In genomic region chr4:143773998-143774898, GRCh38 we compare ENCODE assay signal across 8 cellular contexts.
DNase-seq lines count a peak whose midpoint lies in the region; ATAC-seq and TF ChIP-seq lines count a peak whose summit lies in the region.

No MANE protein-coding gene starts in this region.

- peak; percentile 47 for TF ChIP-seq CTCF in mucosa of descending colon (IDR thresholded peaks at IDR 0.05)
- peak in 4 of 5 experiments; percentile 8 to 43 (median 26) for TF ChIP-seq CTCF in tibial nerve (IDR thresholded peaks at IDR 0.05)

- no peak overlapping the region for H3K4me3 ChIP-seq in mucosa of descending colon
- H3K4me3 ChIP-seq in tibial nerve: no peak overlapping the region

- TF ChIP-seq EP300 in tibial nerve (IDR thresholded peaks at IDR 0.05): no peak

- 76 to 77% methylated on average over 8 of the region's 8 CpGs for WGBS in tibial nerve, 2 donors

- no peak for TF ChIP-seq POLR2A in tibial nerve (IDR thresholded peaks at IDR 0.05)

- H3K4me1 ChIP-seq in mucosa of descending colon (ENCODE audit: low read depth): no peaks in the 10 kb centered on the region
- H3K4me1 ChIP-seq in tibial nerve: no peaks in the 10 kb centered on the region

- H3K9me3 ChIP-seq in mucosa of descending colon (no peaks in the 10 kb centered on the region), tibial nerve (peaks cover 0 to 6% (median 0%) of the 10 kb centered on the region in 4 donors)

- H3K27me3 ChIP-seq in tibial nerve: no peaks in the 10 kb centered on the region

- intact Hi-C loops in mucosa of descending colon (cut with DNase I, micrococcal nuclease): no loop called here

- H3K36me3 ChIP-seq in mucosa of descending colon (ENCODE audit: low read depth) (no peaks in the 10 kb centered on the region), tibial nerve (no peaks in the 10 kb centered on the region)

- H3K27ac ChIP-seq in tibial nerve: no peak overlapping the region

- DNase-seq in SHP77 (lab: John Stamatoyannopoulos, UW) (peak; percentile 9 to 20), SHP77 treated with DMSO at 0.1 percent for 48 hours (lab: John Stamatoyannopoulos, UW) (no peak), HPDE6-E6E7 (ENCODE audit: extremely low spot score) (peak; percentile 10), dedifferentiated amniotic fluid mesenchymal stem cell (ENCODE audit: extremely low spot score) (peak; percentile 73), mucosa of descending colon (peak in 2 of 3 donors; percentile 37 to 73), tibial nerve (ENCODE audit: low spot score in 2 of 2) (peak in 1 of 2 donors; percentile 20)

- peak; percentile 100 for ATAC-seq in GM21528 (IDR thresholded peaks at IDR 0.05; ENCODE audit: low FRiP score, unreplicated experiment)
- peak; percentile 95 for ATAC-seq in SK-N-SH treated with all-trans-retinoic acid at 6 μM for 48 hours
- ATAC-seq in mucosa of descending colon: peak; percentile 96

TF ChIP-seq in SK-N-SH treated with all-trans-retinoic acid at 6 μM for 48 hours, 23 proteins besides CTCF, POLR2A, EP300 and RAD21:
- TF ChIP-seq POU6F1 (CRISPR knock-in tag; IDR thresholded peaks at IDR 0.05; ENCODE audit: borderline replicate concordance, low read depth): no peak
- TF ChIP-seq CSDC2 (CRISPR knock-in tag; IDR thresholded peaks at IDR 0.05): no peak
- no peak for TF ChIP-seq ESRRG (CRISPR knock-in tag; IDR thresholded peaks at IDR 0.05)
- TF ChIP-seq ZNF565 (CRISPR knock-in tag; conservative IDR thresholded peaks at IDR 0.05; ENCODE audit: low read depth): no peak
- no peak for TF ChIP-seq ZFP30 (CRISPR knock-in tag; IDR thresholded peaks at IDR 0.05)
- TF ChIP-seq OSR1 (CRISPR knock-in tag; IDR thresholded peaks at IDR 0.05): no peak
- no peak for TF ChIP-seq ZNF8 (CRISPR knock-in tag; IDR thresholded peaks at IDR 0.05)
